Comparison of ENCODE assay signal across 21 cellular contexts in genomic region chr18:10259075-10259474, GRCh38.
"Had no signal": no experiment of that assay in that cellular context is flagged by ENCODE, and none has a peak within 500 bp of the region (broad histone marks: within the 10 kb centered on the region; RNA-seq: fewer than 3 reads in every experiment).

No MANE protein-coding gene starts in this region.

- DNase-seq: colonic mucosa; effector memory CD4-positive, alpha-beta T cell; gastrocnemius medialis; head of caudate nucleus; left lung; lower lobe of right lung; naive thymus-derived CD8-positive, alpha-beta T cell; occipital lobe; ovary; retina; sigmoid colon; stimulated activated CD4-positive, alpha-beta T cell treated with anti-CD3 and anti-CD28 coated beads, Interleukin-2, amount 100 ng/mL, for 24 hours; stimulated activated CD4-positive, alpha-beta T cell treated with anti-CD3 and anti-CD28 coated beads, Interleukin-4, amount 100 ng/mL, for 24 hours; stimulated activated naive CD8-positive, alpha-beta T cell treated with anti-CD3 and anti-CD28 coated beads, Interleukin-15, Interleukin-2, amounts not matched to agents 100 U/mL and 50 U/mL, for 24 hours; substantia nigra; upper lobe of left lung had no signal

- H3K27ac ChIP-seq: colonic mucosa, gastrocnemius medialis, left lung, lower lobe of right lung, ovary, sigmoid colon, thoracic aorta, tibial nerve, upper lobe of left lung had no signal

- H3K9me3 ChIP-seq: colonic mucosa, gastrocnemius medialis, left lung, lower lobe of right lung, ovary, sigmoid colon, thoracic aorta, tibial nerve, upper lobe of left lung had no signal

- H3K36me3 ChIP-seq: colonic mucosa, gastrocnemius medialis, left lung, lower lobe of right lung, ovary, sigmoid colon, thoracic aorta, tibial nerve, upper lobe of left lung had no signal

- H3K27ac Mint-ChIP-seq: dendritic cell treated with granulocyte-macrophage colony-stimulating factor and Interleukin-4, amounts not matched to agents 40 ng/mL and 50 ng/mL, for 4 days; naive thymus-derived CD8-positive, alpha-beta T cell; stimulated activated effector memory CD8-positive, alpha-beta T cell treated with anti-CD3 and anti-CD28 coated beads, Interleukin-12 subunit alpha, Interleukin-12 subunit beta, amount 100 ng/mL, for 72 hours had no signal

- H3K36me3 Mint-ChIP-seq: naive thymus-derived CD8-positive, alpha-beta T cell; stimulated activated effector memory CD8-positive, alpha-beta T cell treated with anti-CD3 and anti-CD28 coated beads, Interleukin-12 subunit alpha, Interleukin-12 subunit beta, amount 100 ng/mL, for 72 hours had no signal

- H3K4me3 ChIP-seq: colonic mucosa, gastrocnemius medialis, left lung, lower lobe of right lung, ovary, sigmoid colon, thoracic aorta, tibial nerve, upper lobe of left lung had no signal

- H3K27me3 Mint-ChIP-seq: dendritic cell treated with granulocyte-macrophage colony-stimulating factor and Interleukin-4, amounts not matched to agents 40 ng/mL and 50 ng/mL, for 4 days had no signal

- H3K27me3 ChIP-seq: colonic mucosa, gastrocnemius medialis, left lung, ovary, sigmoid colon, tibial nerve, upper lobe of left lung had no signal

- H3K4me1 ChIP-seq: colonic mucosa, gastrocnemius medialis, sigmoid colon, tibial nerve had no signal

- H3K9me3 Mint-ChIP-seq: dendritic cell treated with granulocyte-macrophage colony-stimulating factor and Interleukin-4, amounts not matched to agents 40 ng/mL and 50 ng/mL, for 4 days; stimulated activated effector memory CD8-positive, alpha-beta T cell treated with anti-CD3 and anti-CD28 coated beads, Interleukin-12 subunit alpha, Interleukin-12 subunit beta, amount 100 ng/mL, for 72 hours had no signal

- ATAC-seq: gastrocnemius medialis; left lung; lower lobe of right lung; naive thymus-derived CD8-positive, alpha-beta T cell; stimulated activated effector memory CD8-positive, alpha-beta T cell treated with anti-CD3 and anti-CD28 coated beads, Interleukin-12 subunit alpha, Interleukin-12 subunit beta, amount 100 ng/mL, for 72 hours; stimulated activated naive CD8-positive, alpha-beta T cell treated with anti-CD3 and anti-CD28 coated beads, Interleukin-15, Interleukin-2, amounts not matched to agents 100 U/mL and 50 U/mL, for 24 hours had no signal

- H3K4me3 Mint-ChIP-seq: central memory CD8-positive, alpha-beta T cell; dendritic cell treated with granulocyte-macrophage colony-stimulating factor and Interleukin-4, amounts not matched to agents 40 ng/mL and 50 ng/mL, for 4 days; naive thymus-derived CD8-positive, alpha-beta T cell; stimulated activated effector memory CD8-positive, alpha-beta T cell treated with anti-CD3 and anti-CD28 coated beads, Interleukin-12 subunit alpha, Interleukin-12 subunit beta, amount 100 ng/mL, for 72 hours had no signal

- H3K4me1 Mint-ChIP-seq: central memory CD8-positive, alpha-beta T cell; stimulated activated effector memory CD8-positive, alpha-beta T cell treated with anti-CD3 and anti-CD28 coated beads, Interleukin-12 subunit alpha, Interleukin-12 subunit beta, amount 100 ng/mL, for 72 hours had no signal
